ENCODE assay signal across 10 cellular contexts in genomic region chr18:57747809-57748680, GRCh38. TPM values are rescaled to one million over a fixed set of nuclear protein-coding genes. Genes with fewer than 3 reads are reported as not detected.
DNase-seq lines count a peak whose midpoint lies in the region; ATAC-seq and TF ChIP-seq lines count a peak whose summit lies in the region.
"Had no signal": no experiment of that assay in that cellular context is flagged by ENCODE, and none has a peak within 500 bp of the region (broad histone marks: within the 10 kb centered on the region; RNA-seq: fewer than 3 reads in every experiment).

No MANE protein-coding gene starts in this region.

- intact Hi-C loops in body of pancreas (cut with DNase I) = loop anchor here (10.0 kb wide), 1 partner anchor 47 kb away; no protein-coding TSS in a partner anchor
- intact Hi-C loops in psoas muscle (cut with DNase I) = no loop called here

- DNase-seq in body of pancreas (no peak), psoas muscle (no peak), NCI-H187 (lab: John Stamatoyannopoulos, UW) (no peak), globus pallidus (ENCODE audit: low spot score) (no peak), NCI-H2227 (lab: John Stamatoyannopoulos, UW; ENCODE audit: unreplicated experiment) (no peak)
- DNase-seq: naive thymus-derived CD8-positive, alpha-beta T cell; SW 1271 had no signal

- H3K36me3 ChIP-seq in body of pancreas (replicated peaks in 1 of 2; ENCODE audit: insufficient read depth in 1 of 2, low read depth in 2 of 2) (no peaks in the 10 kb centered on the region), psoas muscle (ENCODE audit: insufficient read depth in 1 of 2, low read depth in 1 of 2) (no peaks in the 10 kb centered on the region)

- H3K9me3 ChIP-seq in body of pancreas (no peaks in the 10 kb centered on the region), psoas muscle (no peaks in the 10 kb centered on the region)

- H3K4me1 ChIP-seq in body of pancreas (peaks cover 83% of the 10 kb centered on the region), psoas muscle (peaks cover 53% of the 10 kb centered on the region)

- H3K27me3 ChIP-seq in body of pancreas (no peaks in the 10 kb centered on the region), psoas muscle (ENCODE audit: insufficient read depth in 3 of 3, low read length in 2 of 3) (no peaks in the 10 kb centered on the region)

- ATAC-seq in GM18907 (IDR thresholded peaks at IDR 0.05; ENCODE audit: unreplicated experiment) = peak; percentile 10
- ATAC-seq in HG03196 (IDR thresholded peaks at IDR 0.05; ENCODE audit: unreplicated experiment) = peak; percentile 21
- ATAC-seq in body of pancreas = no peak
- no peak for ATAC-seq in psoas muscle
- no peak for ATAC-seq in HG02763 (IDR thresholded peaks at IDR 0.05; ENCODE audit: unreplicated experiment)
- ATAC-seq: naive thymus-derived CD8-positive, alpha-beta T cell had no signal

- H3K27ac ChIP-seq in body of pancreas (peak overlapping the region; percentile 23 to 81 (median 74)), psoas muscle (peak overlapping the region; percentile 74)

- 40 to 48% methylated on average over 5 of the region's 5 CpGs for WGBS in body of pancreas, 2 donors
- WGBS in psoas muscle, 3 donors = 83 to 89% (median 84%) methylated on average over 5 of the region's 5 CpGs

- H3K4me3 ChIP-seq in body of pancreas = no peak overlapping the region
- no peak overlapping the region for H3K4me3 ChIP-seq in psoas muscle

- TF ChIP-seq CTCF in body of pancreas (IDR thresholded peaks at IDR 0.05) = no peak
- no peak for TF ChIP-seq CTCF in psoas muscle (IDR thresholded peaks at IDR 0.05)

- no peak for TF ChIP-seq POLR2A in body of pancreas (IDR thresholded peaks at IDR 0.05)

RNA-seq across cellular contexts. Expression of gene ATP8B1, which starts 55.1 kb away (rescaled TPM):
- total RNA-seq in body of pancreas (10 to 100 TPM; 18.5 to 41.5 TPM), psoas muscle (1 to 10 TPM; 1.2 to 2.5 (median 1.7) TPM)
- under 1 TPM; 0.45 to 0.79 (median 0.63) TPM for polyA plus RNA-seq in psoas muscle
- polyA plus RNA-seq: naive thymus-derived CD8-positive, alpha-beta T cell had no signal

Comparison
In these comparisons a context has a peak if more than half of its experiments do, and no peak if none do; other contexts are left out.
1. ATAC-seq: peak in GM18907 (single experiment) and HG03196 (single experiment); none in body of pancreas (single experiment), psoas muscle (0 of 4) and HG02763 (single experiment).
2. RNA of gene ATP8B1, which starts 55.1 kb away (total RNA-seq): 18.5 to 41.5 TPM in body of pancreas; 1.2 to 2.5 TPM in psoas muscle; every median in the first group is over 4 times any median in the second.